Comparison of ENCODE assay signal across 9 cellular contexts in genomic region chr7:99997545-99998137, GRCh38. TPM values are rescaled to one million over a fixed set of nuclear protein-coding genes. Genes with fewer than 3 reads are reported as not detected.
A peak's percentile ranks its signal among the peaks of the same experiment; 100 is the strongest.
DNase-seq lines count a peak whose midpoint lies in the region; ATAC-seq and TF ChIP-seq lines count a peak whose summit lies in the region.
"Had no signal": no experiment of that assay in that cellular context is flagged by ENCODE, and none has a peak within 500 bp of the region (broad histone marks: within the 10 kb centered on the region; RNA-seq: fewer than 3 reads in every experiment).

No MANE protein-coding gene starts in this region.

- H3K36me3 ChIP-seq in ectodermal cell (ENCODE audit: control insufficient read depth, insufficient read depth, low read length) (no peaks in the 10 kb centered on the region), mucosa of descending colon (ENCODE audit: low read depth) (no peaks in the 10 kb centered on the region)

- peak; percentile 75 for DNase-seq in COLO668 (lab: John Stamatoyannopoulos, UW; ENCODE audit: unreplicated experiment)
- DNase-seq in HL-60 (ENCODE audit: low read depth in 1 of 2, low spot score in 1 of 2), result no peak
- peak; percentile 85 for DNase-seq in activated CD4-positive, alpha-beta memory T cell treated with anti-CD3 and anti-CD28 coated beads, Interleukin-2, amount 10 ng/mL, durations not matched to agents 7 days and 5 days
- peak; percentile 70 to 80 (median 80) for DNase-seq in mucosa of descending colon
- peak; percentile 43 to 52 for DNase-seq in stimulated activated CD8-positive, alpha-beta memory T cell treated with anti-CD3 and anti-CD28 coated beads, Interleukin-7, amount 100 ng/mL, for 48 hours (ENCODE audit: extremely low read depth in 1 of 2, low read depth in 1 of 2)

- intact Hi-C loops in mucosa of descending colon (cut with DNase I, micrococcal nuclease), result loop anchor here in 1 of 2 donors (10.0 kb wide), 1 partner anchor 57 kb away; no protein-coding TSS in a partner anchor

- TF ChIP-seq CTCF in HL-60 (IDR thresholded peaks at IDR 0.05; ENCODE audit: insufficient read depth, low read length) (no peak), mucosa of descending colon (IDR thresholded peaks at IDR 0.05) (no peak)

- H3K9me3 ChIP-seq in ectodermal cell (ENCODE audit: control insufficient read depth, low read length) (no peaks in the 10 kb centered on the region), mucosa of descending colon (no peaks in the 10 kb centered on the region)

- peaks cover 3% of the 10 kb centered on the region for H3K27me3 Mint-ChIP-seq in activated CD4-positive, alpha-beta memory T cell treated with anti-CD3 and anti-CD28 coated beads, Interleukin-2, amount 10 ng/mL, durations not matched to agents 7 days and 5 days

- CTCF ChIA-PET in activated CD4-positive, alpha-beta memory T cell treated with anti-CD3 and anti-CD28 coated beads, Interleukin-2, amount 10 ng/mL, durations not matched to agents 7 days and 5 days (lab: Charles Lee), result interaction anchor here (3.2 to 11.0 kb wide), 3 partner anchors 17 to 82 kb away, joined by 9 to 138 read pairs (median 17); partner anchors contain the start of genes TRIM4 and ZKSCAN1

- ATAC-seq in mucosa of descending colon (peak; percentile 85), HG03196 (IDR thresholded peaks at IDR 0.05; ENCODE audit: unreplicated experiment) (no peak), HG02763 (IDR thresholded peaks at IDR 0.05; ENCODE audit: unreplicated experiment) (no peak)

- H3K27ac Mint-ChIP-seq in activated CD4-positive, alpha-beta memory T cell treated with anti-CD3 and anti-CD28 coated beads, Interleukin-2, amount 10 ng/mL, durations not matched to agents 7 days and 5 days, result peak overlapping the region; percentile 71

- H3K36me3 Mint-ChIP-seq in activated CD4-positive, alpha-beta memory T cell treated with anti-CD3 and anti-CD28 coated beads, Interleukin-2, amount 10 ng/mL, durations not matched to agents 7 days and 5 days (ENCODE audit: low read depth), result no peaks in the 10 kb centered on the region

- H3K27ac ChIP-seq in HL-60 (replicated peaks) (0 out of 2 replicates have a peak overlapping the region, but pooled peaks have one; percentile 15), ectodermal cell (ENCODE audit: insufficient read depth, low read depth, low read length, poor library complexity, severe bottlenecking) (no peak overlapping the region)

- H3K4me1 Mint-ChIP-seq in activated CD4-positive, alpha-beta memory T cell treated with anti-CD3 and anti-CD28 coated beads, Interleukin-2, amount 10 ng/mL, durations not matched to agents 7 days and 5 days, result peaks cover 33% of the 10 kb centered on the region

- WGBS in ectodermal cell, 2 experiments, result 87 to 91% methylated on average over 35 of the region's 35 CpGs

- POLR2A ChIA-PET in activated CD4-positive, alpha-beta memory T cell treated with anti-CD3 and anti-CD28 coated beads, Interleukin-2, amount 10 ng/mL, durations not matched to agents 7 days and 5 days (lab: Charles Lee), result interaction anchor here (1.5 to 3.7 kb wide), 4 partner anchors 16 to 79 kb away, joined by 3 to 30 read pairs (median 6); partner anchors contain the start of genes ZKSCAN1 and ZSCAN21

- no peaks in the 10 kb centered on the region for H3K9me3 Mint-ChIP-seq in activated CD4-positive, alpha-beta memory T cell treated with anti-CD3 and anti-CD28 coated beads, Interleukin-2, amount 10 ng/mL, durations not matched to agents 7 days and 5 days

- peak overlapping the region; percentile 60 for H3K4me3 Mint-ChIP-seq in activated CD4-positive, alpha-beta memory T cell treated with anti-CD3 and anti-CD28 coated beads, Interleukin-2, amount 10 ng/mL, durations not matched to agents 7 days and 5 days

- H3K27me3 ChIP-seq in HL-60 (ENCODE audit: insufficient read depth, poor library complexity, severe bottlenecking) (no peaks in the 10 kb centered on the region), ectodermal cell (ENCODE audit: control insufficient read depth, insufficient read depth, low read length, poor library complexity, severe bottlenecking) (no peaks in the 10 kb centered on the region)

- H3K4me3 ChIP-seq in HL-60 (replicated peaks; ENCODE audit: insufficient read depth, low read length), result peak overlapping the region; percentile 1
- H3K4me3 ChIP-seq in ectodermal cell (ENCODE audit: insufficient read depth, low read depth, low read length), result peak overlapping the region; percentile 21
- peak overlapping the region; percentile 18 for H3K4me3 ChIP-seq in mucosa of descending colon

- no peaks in the 10 kb centered on the region for H3K4me1 ChIP-seq in ectodermal cell (ENCODE audit: control insufficient read depth, insufficient read depth, low read length)
- H3K4me1 ChIP-seq in mucosa of descending colon (ENCODE audit: low read depth), result peaks cover 5% of the 10 kb centered on the region

RNA-seq across cellular contexts. Expression of gene ZKSCAN1, which starts 17.8 kb away (rescaled TPM):
- total RNA-seq in activated CD4-positive, alpha-beta memory T cell treated with anti-CD3 and anti-CD28 coated beads, Interleukin-2, amount 10 ng/mL, durations not matched to agents 7 days and 5 days, result 10 to 100 TPM; 63.1 to 65.5 TPM
- polyA plus RNA-seq in ectodermal cell (2013, experiment 1 of 4), result 37.6 TPM
- 42.1 TPM for polyA plus RNA-seq in ectodermal cell (2013, experiment 2 of 4)
- polyA plus RNA-seq in ectodermal cell (2013, experiment 3 of 4), result 35.5 TPM
- polyA plus RNA-seq in ectodermal cell (2013, experiment 4 of 4), result 43.9 TPM
- 100 to 1,000 TPM; 105 to 153 (median 129) TPM for total RNA-seq in mucosa of descending colon

RNA-seq across cellular contexts. Expression of gene AZGP1, which starts 21.8 kb away (rescaled TPM):
- total RNA-seq in activated CD4-positive, alpha-beta memory T cell treated with anti-CD3 and anti-CD28 coated beads, Interleukin-2, amount 10 ng/mL, durations not matched to agents 7 days and 5 days, result not detected
- polyA plus RNA-seq in ectodermal cell (2013, experiment 1 of 4), result not detected
- polyA plus RNA-seq in ectodermal cell (2013, experiment 2 of 4), result not detected
- polyA plus RNA-seq in ectodermal cell (2013, experiment 3 of 4), result not detected
- polyA plus RNA-seq in ectodermal cell (2013, experiment 4 of 4), result not detected
- total RNA-seq in mucosa of descending colon, result 1 to 10 TPM; 3.8 to 7.9 (median 6.0) TPM
- total RNA-seq: LHCN-M2 had no signal

RNA-seq across cellular contexts. Expression of gene ZSCAN21, which starts 51.9 kb away (rescaled TPM):
- total RNA-seq in activated CD4-positive, alpha-beta memory T cell treated with anti-CD3 and anti-CD28 coated beads, Interleukin-2, amount 10 ng/mL, durations not matched to agents 7 days and 5 days, result 1 to 10 TPM; 6.9 TPM
- 18.6 TPM for polyA plus RNA-seq in ectodermal cell (2013, experiment 1 of 4)
- 19.7 TPM for polyA plus RNA-seq in ectodermal cell (2013, experiment 2 of 4)
- polyA plus RNA-seq in ectodermal cell (2013, experiment 3 of 4), result 18.1 TPM
- 21.3 TPM for polyA plus RNA-seq in ectodermal cell (2013, experiment 4 of 4)
- total RNA-seq in mucosa of descending colon, result 10 to 100 TPM in 1 of 3 donors, 1 to 10 TPM in 2; 6.9 to 13.9 (median 7.7) TPM

Comparison
In these comparisons a context has a peak if more than half of its experiments do, and no peak if none do; other contexts are left out.
1. DNase-seq: peak in COLO668 (single experiment), activated CD4-positive, alpha-beta memory T cell treated with anti-CD3 and anti-CD28 coated beads, Interleukin-2, amount 10 ng/mL, durations not matched to agents 7 days and 5 days (single experiment), mucosa of descending colon (3 of 3) and stimulated activated CD8-positive, alpha-beta memory T cell treated with anti-CD3 and anti-CD28 coated beads, Interleukin-7, amount 100 ng/mL, for 48 hours (2 of 2); none in HL-60 (0 of 2).
2. RNA of gene AZGP1, which starts 21.8 kb away (total RNA-seq): 3.8 to 7.9 TPM in mucosa of descending colon; not detected in activated CD4-positive, alpha-beta memory T cell treated with anti-CD3 and anti-CD28 coated beads, Interleukin-2, amount 10 ng/mL, durations not matched to agents 7 days and 5 days; every median in the first group is over 4 times any median in the second.
3. Peak in every context shown above with its lines, with median percentiles within 50 percentile points of each other: H3K4me3 ChIP-seq.